In the genomic region with DNA sequence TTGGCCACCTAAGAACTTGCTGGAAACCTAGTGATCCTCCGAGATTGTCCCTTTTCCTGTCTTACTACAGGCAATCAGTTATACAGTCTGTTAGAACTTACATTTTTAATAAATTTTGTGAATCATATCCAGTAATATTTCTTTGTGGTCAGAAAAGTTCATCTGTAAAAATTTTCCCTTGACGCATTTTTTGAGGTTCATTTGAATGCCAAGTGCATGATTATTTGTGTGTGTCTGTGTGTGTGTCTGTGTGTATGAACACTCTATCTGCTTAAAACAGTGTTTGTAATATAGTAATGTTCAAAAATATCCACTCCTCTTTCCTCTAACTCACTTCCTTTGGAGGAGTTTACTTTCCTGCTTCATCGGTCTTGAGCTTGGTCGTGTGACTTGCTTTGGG, we compare ENCODE assay signal across 19 cellular contexts.
"Had no signal": no experiment of that assay in that cellular context is flagged by ENCODE, and none has a peak within 500 bp of the region (broad histone marks: within the 10 kb centered on the region; RNA-seq: fewer than 3 reads in every experiment).

No MANE protein-coding gene starts in this region.

- H3K9ac ChIP-seq: SK-N-SH had no signal

- H3K36me3 ChIP-seq: MG63 had no signal

- H3K27me3 ChIP-seq: MG63 had no signal

- H3K9me3 ChIP-seq: MG63, SK-N-SH had no signal

- H3K4me2 ChIP-seq: SK-N-SH had no signal

- H3K4me3 ChIP-seq: MG63 had no signal

- DNase-seq: KBM-7, MG63, NCI-H1092, NCI-H1105 treated with DMSO at 0.1 percent for 48 hours, NCI-H1417 treated with DMSO at 0.1 percent for 48 hours, NCI-H146, NCI-H1694 treated with DMSO at 0.1 percent for 48 hours, NCI-H1930, NCI-H2081, NCI-H2107, NCI-H226, NCI-H446, NCI-H510A, NCI-H524 treated with DMSO at 0.1 percent for 48 hours, NCI-H69, NCI-H774, RPMI8226, SHP77, SK-N-SH had no signal
